ENCODE assay signal across 26 cellular contexts in the genomic region with DNA sequence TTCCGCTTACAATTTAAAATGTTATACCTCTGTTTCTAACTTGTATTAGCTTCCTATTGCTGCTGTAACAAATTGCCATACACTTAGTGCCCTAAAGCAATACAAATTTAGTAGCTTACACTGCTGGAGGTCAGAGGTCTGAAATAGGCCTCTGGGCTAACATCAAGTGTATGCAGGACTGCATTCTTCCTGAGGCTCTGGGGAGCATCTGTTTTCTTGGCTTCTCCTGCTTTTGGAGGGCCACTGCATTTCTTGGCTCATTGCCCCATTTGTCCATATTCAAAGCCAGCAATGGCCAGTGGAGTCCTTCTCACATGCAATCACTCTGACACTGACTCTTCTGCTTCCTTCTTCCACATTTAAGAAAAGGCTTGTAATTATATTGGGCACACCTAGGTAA.
"Had no signal": no experiment of that assay in that cellular context is flagged by ENCODE, and none has a peak within 500 bp of the region (broad histone marks: within the 10 kb centered on the region; RNA-seq: fewer than 3 reads in every experiment).

No MANE protein-coding gene starts in this region.

- H3K9ac ChIP-seq: neural progenitor cell had no signal

- H3K4me3 ChIP-seq: left lung, lower lobe of right lung, neural progenitor cell, ovary, right atrium auricular region, right lobe of liver, spleen, suprapubic skin, thoracic aorta, tibial artery, upper lobe of right lung had no signal

- H3K36me3 ChIP-seq: left lung, lower lobe of right lung, neural progenitor cell, neutrophil, ovary, right atrium auricular region, right lobe of liver, spleen, suprapubic skin, thoracic aorta, tibial artery, upper lobe of right lung had no signal

- H2AFZ ChIP-seq: neural progenitor cell had no signal

- H3K27me3 ChIP-seq: left lung, neural progenitor cell, neutrophil, ovary, right atrium auricular region, right lobe of liver, spleen, suprapubic skin, tibial artery, upper lobe of right lung had no signal

- DNase-seq: kidney; left colon; left lung; lower lobe of right lung; mammary epithelial cell; mesenchymal stem cell; naive B cell; natural killer cell; nephron progenitor cell; occipital lobe; ovary; right lobe of liver; small intestine; spleen; stimulated activated CD4-positive, alpha-beta T cell treated with anti-CD3 and anti-CD28 coated beads, Interleukin-4, amount 100 ng/mL, for 24 hours; stimulated activated naive CD4-positive, alpha-beta T cell; tibial artery; trophoblast cell; upper lobe of right lung had no signal

- H3K4me2 ChIP-seq: neural progenitor cell had no signal

- H3K27ac ChIP-seq: left lung, lower lobe of right lung, neural progenitor cell, neutrophil, ovary, right atrium auricular region, right lobe of liver, spleen, suprapubic skin, thoracic aorta, tibial artery, upper lobe of right lung had no signal

- H3K4me1 ChIP-seq: left lung, lower lobe of right lung, neural progenitor cell, right atrium auricular region, right lobe of liver, spleen, suprapubic skin, tibial artery, upper lobe of right lung had no signal

- ATAC-seq: left colon; left lung; lower lobe of right lung; natural killer cell; right lobe of liver; stimulated activated effector memory CD8-positive, alpha-beta T cell treated with anti-CD3 and anti-CD28 coated beads, Interleukin-12 subunit alpha, Interleukin-12 subunit beta, amount 100 ng/mL, for 72 hours; upper lobe of right lung had no signal

- H3K9me3 ChIP-seq: left lung, lower lobe of right lung, neutrophil, ovary, right atrium auricular region, right lobe of liver, suprapubic skin, thoracic aorta, tibial artery, upper lobe of right lung had no signal

- FAIRE-seq: kidney, small intestine, urothelium cell line had no signal
